ENCODE assay signal across 1 cellular context in the genomic region with DNA sequence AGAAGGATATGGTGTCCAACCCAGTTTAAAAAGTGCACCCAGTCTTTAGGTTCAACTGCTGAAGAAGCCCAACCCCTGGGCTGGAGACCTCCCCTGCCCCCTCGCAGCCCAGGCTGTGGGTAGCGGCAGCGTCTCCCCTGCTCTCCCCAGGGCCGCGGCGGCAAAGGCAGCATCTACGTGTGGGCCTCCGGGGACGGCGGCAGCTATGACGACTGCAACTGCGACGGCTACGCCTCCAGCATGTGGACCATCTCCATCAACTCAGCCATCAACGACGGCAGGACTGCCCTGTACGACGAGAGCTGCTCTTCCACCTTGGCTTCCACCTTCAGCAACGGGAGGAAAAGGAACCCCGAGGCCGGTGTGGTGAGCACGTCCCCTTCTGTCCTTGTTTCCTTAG.
TF ChIP-seq lines count a peak whose summit lies in the region.

No MANE protein-coding gene starts in this region.

TF ChIP-seq in K562, 482 proteins besides CTCF, POLR2A, EP300 and RAD21 (continued from another document):
- no peak for TF ChIP-seq ZBTB40 (IDR thresholded peaks at IDR 0.05)
- no peak for TF ChIP-seq ZBTB40 (CRISPR knock-in tag; IDR thresholded peaks at IDR 0.05)
- no peak for TF ChIP-seq ZC3H4 (CRISPR knock-in tag; IDR thresholded peaks at IDR 0.05; ENCODE audit: borderline replicate concordance)
- peak; percentile 91 for TF ChIP-seq CREM (IDR thresholded peaks at IDR 0.05; ENCODE audit: low read depth)
- peak; percentile 43 for TF ChIP-seq PHF20 (IDR thresholded peaks at IDR 0.05; ENCODE audit: partially characterized antibody)
- TF ChIP-seq, protein P1, sequence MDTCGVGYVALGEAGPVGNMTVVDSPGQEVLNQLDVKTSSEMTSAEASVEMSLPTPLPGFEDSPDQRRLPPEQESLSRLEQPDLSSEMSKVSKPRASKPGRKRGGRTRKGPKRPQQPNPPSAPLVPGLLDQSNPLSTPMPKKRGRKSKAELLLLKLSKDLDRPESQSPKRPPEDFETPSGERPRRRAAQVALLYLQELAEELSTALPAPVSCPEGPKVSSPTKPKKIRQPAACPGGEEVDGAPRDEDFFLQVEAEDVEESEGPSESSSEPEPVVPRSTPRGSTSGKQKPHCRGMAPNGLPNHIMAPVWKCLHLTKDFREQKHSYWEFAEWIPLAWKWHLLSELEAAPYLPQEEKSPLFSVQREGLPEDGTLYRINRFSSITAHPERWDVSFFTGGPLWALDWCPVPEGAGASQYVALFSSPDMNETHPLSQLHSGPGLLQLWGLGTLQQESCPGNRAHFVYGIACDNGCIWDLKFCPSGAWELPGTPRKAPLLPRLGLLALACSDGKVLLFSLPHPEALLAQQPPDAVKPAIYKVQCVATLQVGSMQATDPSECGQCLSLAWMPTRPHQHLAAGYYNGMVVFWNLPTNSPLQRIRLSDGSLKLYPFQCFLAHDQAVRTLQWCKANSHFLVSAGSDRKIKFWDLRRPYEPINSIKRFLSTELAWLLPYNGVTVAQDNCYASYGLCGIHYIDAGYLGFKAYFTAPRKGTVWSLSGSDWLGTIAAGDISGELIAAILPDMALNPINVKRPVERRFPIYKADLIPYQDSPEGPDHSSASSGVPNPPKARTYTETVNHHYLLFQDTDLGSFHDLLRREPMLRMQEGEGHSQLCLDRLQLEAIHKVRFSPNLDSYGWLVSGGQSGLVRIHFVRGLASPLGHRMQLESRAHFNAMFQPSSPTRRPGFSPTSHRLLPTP (IDR thresholded peaks at IDR 0.05; ENCODE audit: borderline replicate concordance, extremely low read depth, insufficient read length): no peak
- TF ChIP-seq MITF (IDR thresholded peaks at IDR 0.05): no peak
- no peak for TF ChIP-seq CHCHD3 (CRISPR knock-in tag; IDR thresholded peaks at IDR 0.05)
- no peak for TF ChIP-seq TCF7L2 (IDR thresholded peaks at IDR 0.05; ENCODE audit: low read depth, low read length)
- TF ChIP-seq HIVEP1 (CRISPR knock-in tag; IDR thresholded peaks at IDR 0.05): no peak
- TF ChIP-seq ZNF780A (CRISPR knock-in tag; IDR thresholded peaks at IDR 0.05): no peak
- no peak for TF ChIP-seq RFX1 (IDR thresholded peaks at IDR 0.05)
- TF ChIP-seq E2F8 (IDR thresholded peaks at IDR 0.05; ENCODE audit: low read depth, partially characterized antibody): no peak
- no peak for TF ChIP-seq NCOA2 (IDR thresholded peaks at IDR 0.05; ENCODE audit: partially characterized antibody in 2 of 2)
- TF ChIP-seq SMC3 (conservative IDR thresholded peaks at IDR 0.05; ENCODE audit: insufficient read depth, low read depth, low read length): no peak
- TF ChIP-seq POLR2G (IDR thresholded peaks at IDR 0.05; ENCODE audit: low read depth, low read length): 0 out of 2 replicates have a peak, but pooled peaks have one; percentile 15
- TF ChIP-seq ZNF143 (CRISPR knock-in tag; IDR thresholded peaks at IDR 0.05): no peak
- TF ChIP-seq, protein P2, sequence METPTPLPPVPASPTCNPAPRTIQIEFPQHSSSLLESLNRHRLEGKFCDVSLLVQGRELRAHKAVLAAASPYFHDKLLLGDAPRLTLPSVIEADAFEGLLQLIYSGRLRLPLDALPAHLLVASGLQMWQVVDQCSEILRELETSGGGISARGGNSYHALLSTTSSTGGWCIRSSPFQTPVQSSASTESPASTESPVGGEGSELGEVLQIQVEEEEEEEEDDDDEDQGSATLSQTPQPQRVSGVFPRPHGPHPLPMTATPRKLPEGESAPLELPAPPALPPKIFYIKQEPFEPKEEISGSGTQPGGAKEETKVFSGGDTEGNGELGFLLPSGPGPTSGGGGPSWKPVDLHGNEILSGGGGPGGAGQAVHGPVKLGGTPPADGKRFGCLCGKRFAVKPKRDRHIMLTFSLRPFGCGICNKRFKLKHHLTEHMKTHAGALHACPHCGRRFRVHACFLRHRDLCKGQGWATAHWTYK (CRISPR knock-in tag; IDR thresholded peaks at IDR 0.05): no peak
